15 cellular contexts compared by ENCODE assay signal in genomic region chr10:29982997-29983648, GRCh38.
DNase-seq lines count a peak whose midpoint lies in the region; ATAC-seq, FAIRE-seq and TF ChIP-seq lines count a peak whose summit lies in the region.
"Had no signal": no experiment of that assay in that cellular context is flagged by ENCODE, and none has a peak within 500 bp of the region (broad histone marks: within the 10 kb centered on the region; RNA-seq: fewer than 3 reads in every experiment).

No MANE protein-coding gene starts in this region.

- H3K9me3 ChIP-seq in DND-41 (ENCODE audit: insufficient read depth, low read length, severe bottlenecking): peaks cover 11% of the 10 kb centered on the region
- peaks cover 6% of the 10 kb centered on the region in 2 experiments; a peak in 2 of 4 replicates for H3K9me3 ChIP-seq in HCT116 (ENCODE audit: control insufficient read depth in 1 of 2, insufficient read depth in 1 of 2, low read depth in 1 of 2, low read length in 2 of 2)
- H3K9me3 ChIP-seq: HAP-1 had no signal

- H3K27me3 ChIP-seq in DND-41 (ENCODE audit: insufficient read depth, low read length, poor library complexity): no peaks in the 10 kb centered on the region
- H3K27me3 ChIP-seq in HCT116 (ENCODE audit: insufficient read depth, low read length): no peaks in the 10 kb centered on the region
- H3K27me3 ChIP-seq: BLaER1 had no signal

- H3K4me1 ChIP-seq in DND-41 (ENCODE audit: insufficient read depth, low read length) (no peaks in the 10 kb centered on the region), HCT116 (ENCODE audit: control insufficient read depth in 1 of 2, insufficient read depth in 2 of 2, low read length in 2 of 2) (no peaks in the 10 kb centered on the region)
- H3K4me1 ChIP-seq: BLaER1, Caco-2, HAP-1 had no signal

- FAIRE-seq in H54 (lab: Jason Lieb, UNC): no peak
- FAIRE-seq: GM19239 had no signal

- no peak for ATAC-seq in DND-41 (ENCODE audit: insufficient read depth, low read depth)
- ATAC-seq in HCT116: no peak
- ATAC-seq in esophagus mucosa: no peak
- ATAC-seq: GM23338 had no signal

- TF ChIP-seq RAD21 in HCT116 (IDR thresholded peaks at IDR 0.05; ENCODE audit: low read depth): no peak

- H3K4me2 ChIP-seq in DND-41 (ENCODE audit: insufficient read depth, low read length) (no peak overlapping the region), HCT116 (ENCODE audit: low read length) (no peak overlapping the region)
- H3K4me2 ChIP-seq: BLaER1, GM23338 had no signal

- no TSS peak for BruUV-seq in HCT116 (replicated peaks; lab: Mats Ljungman, UMichigan)

- CTCF ChIA-PET in HCT116 (lab: Charles Lee): no interaction called here

- no peaks in the 10 kb centered on the region for H3K79me2 ChIP-seq in DND-41 (ENCODE audit: insufficient read depth, low read length)
- H3K79me2 ChIP-seq in HCT116 (ENCODE audit: insufficient read depth, low read length): no peaks in the 10 kb centered on the region

- H4K20me1 ChIP-seq in DND-41 (ENCODE audit: insufficient read depth, low read length): no peaks in the 10 kb centered on the region
- no peaks in the 10 kb centered on the region for H4K20me1 ChIP-seq in HCT116 (ENCODE audit: insufficient read depth)
- H4K20me1 ChIP-seq: BLaER1 had no signal

- H3K36me3 ChIP-seq in DND-41 (ENCODE audit: insufficient read depth, low read length) (no peaks in the 10 kb centered on the region), HCT116 (ENCODE audit: control insufficient read depth in 1 of 2, insufficient read depth in 2 of 2, low read length in 2 of 2) (no peaks in the 10 kb centered on the region)
- H3K36me3 ChIP-seq: BLaER1, HAP-1 had no signal

- intact Hi-C loops in HCT116 (cut with micrococcal nuclease): no loop called here

- H2AFZ ChIP-seq in DND-41 (ENCODE audit: low read depth, low read length) (0 out of 2 replicates have a peak overlapping the region, but pooled peaks have one; percentile 2), HCT116 (ENCODE audit: low read depth, low read length, poor library complexity, severe bottlenecking) (no peak overlapping the region)
- H2AFZ ChIP-seq: GM23338 had no signal

- no peak for TF ChIP-seq CTCF in DND-41 (IDR thresholded peaks at IDR 0.05; ENCODE audit: borderline replicate concordance, extremely low read depth, low read length, poor library complexity, severe bottlenecking)
- no peak for TF ChIP-seq CTCF in HCT116 (IDR thresholded peaks at IDR 0.05 in 2 of 3, conservative IDR thresholded peaks at IDR 0.05 in 1 of 3; ENCODE audit: borderline replicate concordance in 1 of 3, insufficient read depth in 1 of 3, low read depth in 2 of 3, low read length in 2 of 3)

- H3K9ac ChIP-seq in DND-41 (ENCODE audit: low read depth, low read length) (no peak overlapping the region), HCT116 (ENCODE audit: low read length) (no peak overlapping the region)
- H3K9ac ChIP-seq: BLaER1 had no signal

- no peaks in the 10 kb centered on the region for H3K9me2 ChIP-seq in HCT116 (ENCODE audit: insufficient read depth)

- H3K4me3 ChIP-seq in DND-41 (ENCODE audit: low read depth in 1 of 2, low read length in 2 of 2) (no peak overlapping the region), HCT116 (replicated peaks in 1 of 2; ENCODE audit: low read depth in 1 of 2, low read length in 2 of 2) (no peak overlapping the region)
- H3K4me3 ChIP-seq: BLaER1, GM23338, HAP-1 had no signal

- TF ChIP-seq POLR2A in HCT116 (IDR thresholded peaks at IDR 0.05; ENCODE audit: borderline replicate concordance, extremely low read depth, insufficient read depth, insufficient read length): no peak
- no peak for TF ChIP-seq POLR2A in H54 (IDR thresholded peaks at IDR 0.05; ENCODE audit: low read depth, low read length)

- no peak for DNase-seq in DND-41
- DNase-seq in HCT116 (ENCODE audit: low read depth, low spot score): no peak
- peak; percentile 36 for DNase-seq in MV-4-11 (lab: John Stamatoyannopoulos, UW)
- peak; percentile 10 for DNase-seq in kidney tubule cell (ENCODE audit: low spot score)
- no peak for DNase-seq in H54 (ENCODE audit: insufficient read length, low spot score)
- DNase-seq in AML-193 (lab: John Stamatoyannopoulos, UW): no peak
- DNase-seq: Caco-2; CD8-positive, alpha-beta memory T cell; DMS79; GDM1 had no signal

- no peak overlapping the region for H3K27ac ChIP-seq in DND-41 (ENCODE audit: low read length)
- H3K27ac ChIP-seq in HCT116 (ENCODE audit: low read depth, low read length): no peak overlapping the region
- H3K27ac ChIP-seq: BLaER1 had no signal

- POLR2A ChIA-PET in HCT116 (lab: Charles Lee): no interaction called here

- RAD21 ChIA-PET in HCT116 (lab: Charles Lee; ENCODE audit: low non-redundant PET in 1 of 2, low total read pairs in 2 of 2, uncharacterized antibody in 2 of 2, unreplicated experiment in 2 of 2): no interaction called here

TF ChIP-seq in HCT116, 20 proteins besides CTCF, POLR2A, EP300 and RAD21:
- TF ChIP-seq SP1 (IDR thresholded peaks at IDR 0.05; ENCODE audit: low read depth) (no peak), JUND (IDR thresholded peaks at IDR 0.05) (no peak), YY1 (IDR thresholded peaks at IDR 0.05; ENCODE audit: extremely low read depth, insufficient replicate concordance, low read depth, low read length) (no peak), CBX3 (IDR thresholded peaks at IDR 0.05; ENCODE audit: low read depth) (peak; percentile 37; the same call in 1 of the 2 replicates), MAX (IDR thresholded peaks at IDR 0.05) (no peak), ELF1 (IDR thresholded peaks at IDR 0.05; ENCODE audit: borderline replicate concordance, low read depth) (no peak), EZH2 (IDR thresholded peaks at IDR 0.05) (no peak), ZNF274 (IDR thresholded peaks at IDR 0.05; ENCODE audit: low read depth, low read length) (no peak)
TF ChIP-seq in HCT116: peak in this region for 1.

Comparison
In these comparisons a context has a peak if more than half of its experiments do, and no peak if none do; other contexts are left out.
1. DNase-seq: peak in MV-4-11 (single experiment) and kidney tubule cell (single experiment); none in DND-41 (single experiment), HCT116 (single experiment), H54 (single experiment) and AML-193 (0 of 2).